Comparison of ENCODE assay signal across 8 cellular contexts in genomic region chr16:22813223-22813945, GRCh38. TPM values are rescaled to one million over a fixed set of nuclear protein-coding genes. Genes with fewer than 3 reads are reported as not detected.
DNase-seq lines count a peak whose midpoint lies in the region; ATAC-seq lines count a peak whose summit lies in the region.

No MANE protein-coding gene starts in this region.

- H3K36me3 ChIP-seq in ES-I3 (ENCODE audit: insufficient read depth, low read length) = no peaks in the 10 kb centered on the region

- no peaks in the 10 kb centered on the region for H3K9me3 ChIP-seq in ES-I3 (ENCODE audit: control insufficient read depth, insufficient read depth, low read length)

- DNase-seq in NCI-H460 (ENCODE audit: extremely low read depth, low read depth) = peak; percentile 21
- DNase-seq in dermis blood vessel endothelial cell = peak; percentile 61
- peak; percentile 7 for DNase-seq in medulla oblongata (ENCODE audit: extremely low spot score)
- peak; percentile 62 for DNase-seq in stimulated activated naive CD8-positive, alpha-beta T cell treated with anti-CD3 and anti-CD28 coated beads, Interleukin-15, Interleukin-2, amounts not matched to agents 100 U/mL and 50 U/mL, for 24 hours
- DNase-seq in inferior parietal cortex (ENCODE audit: extremely low spot score) = no peak
- DNase-seq in NCI-H748 (lab: John Stamatoyannopoulos, UW; ENCODE audit: unreplicated experiment) = no peak

- H3K4me1 ChIP-seq in ES-I3 (ENCODE audit: insufficient read depth, low read length) = no peaks in the 10 kb centered on the region

- H3K9ac ChIP-seq in ES-I3 (ENCODE audit: low read depth, low read length) = peak overlapping the region; percentile 68; the same call in 1 of the 2 replicates

- ATAC-seq in stimulated activated naive CD8-positive, alpha-beta T cell treated with anti-CD3 and anti-CD28 coated beads, Interleukin-15, Interleukin-2, amounts not matched to agents 100 U/mL and 50 U/mL, for 24 hours = peak; percentile 52
- ATAC-seq in GM21423 (IDR thresholded peaks at IDR 0.05; ENCODE audit: unreplicated experiment) = no peak

RNA-seq across cellular contexts. Expression of gene HS3ST2, which starts 0.6 kb away (rescaled TPM):
- total RNA-seq in NCI-H460 (2014; rRNA removed; shearing (Covaris generic)) = 0.05 and 0.14 TPM in 2 replicates
- polyA plus RNA-seq in NCI-H460 (2014; cell fraction: nucleus; rRNA removed) = not detected in 2 replicates
- total RNA-seq in dermis blood vessel endothelial cell = 0.09 TPM in 1 of 2 replicates, not detected in the other

Comparison
In these comparisons a context has a peak if more than half of its experiments do, and no peak if none do; other contexts are left out.
1. DNase-seq: peak in NCI-H460 (single experiment), dermis blood vessel endothelial cell (single experiment), medulla oblongata (single experiment) and stimulated activated naive CD8-positive, alpha-beta T cell treated with anti-CD3 and anti-CD28 coated beads, Interleukin-15, Interleukin-2, amounts not matched to agents 100 U/mL and 50 U/mL, for 24 hours (single experiment); none in inferior parietal cortex (single experiment) and NCI-H748 (single experiment).